ENCODE assay signal across 20 cellular contexts in the genomic region with DNA sequence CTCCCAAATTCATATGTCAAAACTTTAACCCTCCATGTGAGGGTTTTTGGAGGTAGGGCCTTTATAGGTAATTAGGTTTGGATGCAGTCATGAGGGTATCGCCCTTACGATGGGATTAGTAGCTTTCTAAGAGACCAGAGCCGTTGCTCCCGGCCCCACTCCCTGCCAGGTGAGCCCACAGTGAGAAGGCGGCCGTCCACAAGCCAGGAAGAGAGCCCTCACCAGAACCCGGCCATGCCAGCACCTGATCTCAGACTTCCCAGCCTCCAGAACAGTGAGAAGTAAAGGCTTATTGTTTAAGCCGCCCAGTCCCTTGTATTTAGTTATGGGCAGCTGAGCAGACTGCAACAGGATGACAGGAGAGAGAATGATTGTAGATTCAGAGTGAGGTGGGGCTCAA.
"Had no signal": no experiment of that assay in that cellular context is flagged by ENCODE, and none has a peak within 500 bp of the region (broad histone marks: within the 10 kb centered on the region; RNA-seq: fewer than 3 reads in every experiment).

No MANE protein-coding gene starts in this region.

- H3K4me3 ChIP-seq: gastrocnemius medialis, heart right ventricle, right atrium auricular region, stomach, thoracic aorta, transverse colon had no signal

- H3K27me3 ChIP-seq: gastrocnemius medialis, heart right ventricle, right atrium auricular region, stomach, transverse colon had no signal

- H3K36me3 ChIP-seq: gastrocnemius medialis, neutrophil, right atrium auricular region, transverse colon had no signal

- H3K27ac Mint-ChIP-seq: mesothelial cell of epicardium; natural killer cell treated with Interleukin-12 subunit alpha and Interleukin-12 subunit beta and Interleukin-15 and Interleukin-18, amount 100 ng/mL, for 72 hours had no signal

- H3K27ac ChIP-seq: gastrocnemius medialis, heart right ventricle, neutrophil, right atrium auricular region, stomach, thoracic aorta, transverse colon had no signal

- DNase-seq: effector memory CD4-positive, alpha-beta T cell; gastrocnemius medialis; heart right ventricle; hypothalamus; mammary epithelial cell; stimulated activated CD4-positive, alpha-beta T cell treated with anti-CD3 and anti-CD28 coated beads, Interleukin-15, amount 100 ng/mL, for 24 hours; stimulated activated CD4-positive, alpha-beta T cell treated with anti-CD3 and anti-CD28 coated beads, Interleukin-1b, Interleukin-23, amount 100 ng/mL, for 48 hours; stimulated activated CD4-positive, alpha-beta T cell treated with anti-CD3 and anti-CD28 coated beads, Interleukin-4, amount 100 ng/mL, for 4 hours; stimulated activated naive CD4-positive, alpha-beta T cell; stomach; substantia nigra; transverse colon had no signal

- H3K4me3 Mint-ChIP-seq: central memory CD8-positive, alpha-beta T cell; mesothelial cell of epicardium; natural killer cell treated with Interleukin-12 subunit alpha and Interleukin-12 subunit beta and Interleukin-15 and Interleukin-18, amount 100 ng/mL, for 72 hours had no signal

- H3K4me1 Mint-ChIP-seq: central memory CD8-positive, alpha-beta T cell had no signal

- ATAC-seq: esophagus mucosa; gastrocnemius medialis; heart right ventricle; left lobe of liver; natural killer cell treated with Interleukin-12 subunit alpha and Interleukin-12 subunit beta and Interleukin-15 and Interleukin-18, amount 100 ng/mL, for 72 hours had no signal

- H3K9me3 Mint-ChIP-seq: central memory CD8-positive, alpha-beta T cell; mesothelial cell of epicardium; natural killer cell treated with Interleukin-12 subunit alpha and Interleukin-12 subunit beta and Interleukin-15 and Interleukin-18, amount 100 ng/mL, for 72 hours had no signal

- H3K9me3 ChIP-seq: gastrocnemius medialis, heart right ventricle, neutrophil, right atrium auricular region, stomach, thoracic aorta, transverse colon had no signal

- H3K27me3 Mint-ChIP-seq: central memory CD8-positive, alpha-beta T cell; natural killer cell treated with Interleukin-12 subunit alpha and Interleukin-12 subunit beta and Interleukin-15 and Interleukin-18, amount 100 ng/mL, for 72 hours had no signal

- H3K36me3 Mint-ChIP-seq: natural killer cell treated with Interleukin-12 subunit alpha and Interleukin-12 subunit beta and Interleukin-15 and Interleukin-18, amount 100 ng/mL, for 72 hours had no signal

- H3K4me1 ChIP-seq: transverse colon had no signal
